Comparison of ENCODE assay signal across 1 cellular context in the genomic region with DNA sequence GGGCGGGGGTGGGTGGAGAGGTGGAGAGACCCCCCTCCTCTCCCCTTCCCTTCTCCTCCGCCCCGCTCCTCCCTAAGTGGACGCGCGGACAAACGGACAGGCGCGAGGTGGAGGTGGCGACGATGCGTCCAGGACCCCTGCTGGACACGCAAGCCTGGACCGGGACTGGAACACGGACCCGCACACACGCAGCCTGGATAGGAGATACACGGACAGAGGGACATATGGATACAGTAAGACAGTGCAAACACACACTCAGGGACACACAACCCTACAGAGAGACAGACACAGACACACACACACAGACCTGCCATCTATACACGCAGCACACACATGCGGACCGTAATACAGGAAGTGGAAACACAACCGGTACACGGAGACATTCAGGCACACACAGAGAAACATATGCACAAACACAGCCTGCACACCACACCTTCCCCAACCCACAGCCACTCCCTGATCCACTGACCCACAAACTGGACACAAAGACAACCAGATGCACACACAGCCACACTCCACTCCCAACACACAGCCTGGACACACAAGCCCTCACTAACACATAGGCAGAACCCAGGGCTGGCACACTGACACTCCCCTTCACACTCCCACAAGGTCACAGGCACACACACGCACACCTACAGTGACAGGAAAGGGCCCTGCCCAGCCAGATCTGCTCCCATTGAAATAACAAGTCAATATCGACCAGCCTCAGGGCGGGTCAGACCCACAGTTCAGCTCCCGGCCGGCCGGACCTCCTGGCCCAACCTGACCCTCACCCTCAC.
TF ChIP-seq lines count a peak whose summit lies in the region.

No MANE protein-coding gene starts in this region.

TF ChIP-seq in K562, 482 proteins besides CTCF, POLR2A, EP300 and RAD21 (continues in another document):
- no peak for TF ChIP-seq ZNF431 (CRISPR knock-in tag; IDR thresholded peaks at IDR 0.05)
- peak; percentile 80 for TF ChIP-seq NBN (IDR thresholded peaks at IDR 0.05; ENCODE audit: low read depth)
- TF ChIP-seq CREB1 (IDR thresholded peaks at IDR 0.05) = no peak; the same call in 1 of the 2 replicates
- no peak for TF ChIP-seq CREB1 (CRISPR knock-in tag; IDR thresholded peaks at IDR 0.05)
- TF ChIP-seq RBM25 (IDR thresholded peaks at IDR 0.05; ENCODE audit: low read depth, low read length, severe bottlenecking) = no peak
- 0 out of 2 replicates have a peak, but pooled peaks have one; percentile 44 for TF ChIP-seq ZFPM2 (CRISPR knock-in tag; IDR thresholded peaks at IDR 0.05)
- no peak for TF ChIP-seq HSF4 (CRISPR knock-in tag; IDR thresholded peaks at IDR 0.05; ENCODE audit: borderline replicate concordance)
- peak in 1 of 2 experiments; percentile 97; a peak in 2 of 4 replicates for TF ChIP-seq KDM1A (IDR thresholded peaks at IDR 0.05)
- peak; percentile 21; the same call in 1 of the 2 replicates for TF ChIP-seq DIDO1 (tag; IDR thresholded peaks at IDR 0.05; ENCODE audit: low read depth)
- TF ChIP-seq CBX1 (IDR thresholded peaks at IDR 0.05; ENCODE audit: low read depth) = peak; percentile 79; the same call in 1 of the 2 replicates
- TF ChIP-seq WHSC1 (IDR thresholded peaks at IDR 0.05; ENCODE audit: low read length) = no peak
- TF ChIP-seq GATAD2A (IDR thresholded peaks at IDR 0.05) = peak; percentile 62
- TF ChIP-seq ZC3H8 (IDR thresholded peaks at IDR 0.05) = peak; percentile 58; the same call in 1 of the 2 replicates
- no peak for TF ChIP-seq ZNF699 (CRISPR knock-in tag; IDR thresholded peaks at IDR 0.05; ENCODE audit: insufficient replicate concordance)
- TF ChIP-seq, protein P1, sequence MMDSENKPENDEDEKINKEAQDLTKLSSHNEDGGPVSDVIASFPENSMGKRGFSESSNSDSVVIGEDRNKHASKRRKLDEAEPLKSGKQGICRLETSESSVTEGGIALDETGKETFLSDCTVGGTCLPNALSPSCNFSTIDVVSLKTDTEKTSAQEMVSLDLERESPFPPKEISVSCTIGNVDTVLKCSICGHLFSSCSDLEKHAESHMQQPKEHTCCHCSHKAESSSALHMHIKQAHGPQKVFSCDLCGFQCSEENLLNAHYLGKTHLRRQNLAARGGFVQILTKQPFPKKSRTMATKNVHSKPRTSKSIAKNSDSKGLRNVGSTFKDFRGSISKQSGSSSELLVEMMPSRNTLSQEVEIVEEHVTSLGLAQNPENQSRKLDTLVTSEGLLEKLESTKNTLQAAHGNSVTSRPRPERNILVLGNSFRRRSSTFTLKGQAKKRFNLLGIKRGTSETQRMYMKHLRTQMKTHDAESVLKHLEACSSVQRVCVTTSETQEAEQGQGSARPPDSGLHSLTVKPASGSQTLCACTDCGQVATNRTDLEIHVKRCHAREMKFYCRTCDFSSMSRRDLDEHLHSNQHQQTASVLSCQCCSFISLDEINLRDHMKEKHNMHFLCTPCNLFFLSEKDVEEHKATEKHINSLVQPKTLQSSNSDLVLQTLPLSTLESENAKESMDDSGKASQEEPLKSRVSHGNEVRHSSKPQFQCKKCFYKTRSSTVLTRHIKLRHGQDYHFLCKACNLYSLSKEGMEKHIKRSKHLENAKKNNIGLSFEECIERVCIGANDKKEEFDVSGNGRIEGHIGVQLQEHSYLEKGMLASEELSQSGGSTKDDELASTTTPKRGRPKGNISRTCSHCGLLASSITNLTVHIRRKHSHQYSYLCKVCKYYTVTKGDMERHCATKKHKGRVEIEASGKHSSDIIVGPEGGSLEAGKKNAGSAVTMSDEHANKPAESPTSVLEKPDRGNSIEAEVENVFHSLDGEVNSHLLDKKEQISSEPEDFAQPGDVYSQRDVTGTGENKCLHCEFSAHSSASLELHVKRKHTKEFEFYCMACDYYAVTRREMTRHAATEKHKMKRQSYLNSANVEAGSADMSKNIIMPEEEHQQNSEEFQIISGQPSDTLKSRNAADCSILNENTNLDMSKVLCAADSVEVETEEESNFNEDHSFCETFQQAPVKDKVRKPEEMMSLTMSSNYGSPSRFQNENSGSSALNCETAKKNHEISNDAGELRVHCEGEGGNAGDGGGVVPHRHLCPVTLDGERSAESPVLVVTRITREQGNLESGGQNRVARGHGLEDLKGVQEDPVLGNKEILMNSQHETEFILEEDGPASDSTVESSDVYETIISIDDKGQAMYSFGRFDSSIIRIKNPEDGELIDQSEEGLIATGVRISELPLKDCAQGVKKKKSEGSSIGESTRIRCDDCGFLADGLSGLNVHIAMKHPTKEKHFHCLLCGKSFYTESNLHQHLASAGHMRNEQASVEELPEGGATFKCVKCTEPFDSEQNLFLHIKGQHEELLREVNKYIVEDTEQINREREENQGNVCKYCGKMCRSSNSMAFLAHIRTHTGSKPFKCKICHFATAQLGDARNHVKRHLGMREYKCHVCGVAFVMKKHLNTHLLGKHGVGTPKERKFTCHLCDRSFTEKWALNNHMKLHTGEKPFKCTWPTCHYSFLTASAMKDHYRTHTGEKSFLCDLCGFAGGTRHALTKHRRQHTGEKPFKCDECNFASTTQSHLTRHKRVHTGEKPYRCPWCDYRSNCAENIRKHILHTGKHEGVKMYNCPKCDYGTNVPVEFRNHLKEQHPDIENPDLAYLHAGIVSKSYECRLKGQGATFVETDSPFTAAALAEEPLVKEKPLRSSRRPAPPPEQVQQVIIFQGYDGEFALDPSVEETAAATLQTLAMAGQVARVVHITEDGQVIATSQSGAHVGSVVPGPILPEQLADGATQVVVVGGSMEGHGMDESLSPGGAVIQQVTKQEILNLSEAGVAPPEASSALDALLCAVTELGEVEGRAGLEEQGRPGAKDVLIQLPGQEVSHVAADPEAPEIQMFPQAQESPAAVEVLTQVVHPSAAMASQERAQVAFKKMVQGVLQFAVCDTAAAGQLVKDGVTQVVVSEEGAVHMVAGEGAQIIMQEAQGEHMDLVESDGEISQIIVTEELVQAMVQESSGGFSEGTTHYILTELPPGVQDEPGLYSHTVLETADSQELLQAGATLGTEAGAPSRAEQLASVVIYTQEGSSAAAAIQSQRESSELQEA (IDR thresholded peaks at IDR 0.05; ENCODE audit: low read depth) = 0 out of 2 replicates have a peak, but pooled peaks have one; percentile 20
- TF ChIP-seq, protein P2, sequence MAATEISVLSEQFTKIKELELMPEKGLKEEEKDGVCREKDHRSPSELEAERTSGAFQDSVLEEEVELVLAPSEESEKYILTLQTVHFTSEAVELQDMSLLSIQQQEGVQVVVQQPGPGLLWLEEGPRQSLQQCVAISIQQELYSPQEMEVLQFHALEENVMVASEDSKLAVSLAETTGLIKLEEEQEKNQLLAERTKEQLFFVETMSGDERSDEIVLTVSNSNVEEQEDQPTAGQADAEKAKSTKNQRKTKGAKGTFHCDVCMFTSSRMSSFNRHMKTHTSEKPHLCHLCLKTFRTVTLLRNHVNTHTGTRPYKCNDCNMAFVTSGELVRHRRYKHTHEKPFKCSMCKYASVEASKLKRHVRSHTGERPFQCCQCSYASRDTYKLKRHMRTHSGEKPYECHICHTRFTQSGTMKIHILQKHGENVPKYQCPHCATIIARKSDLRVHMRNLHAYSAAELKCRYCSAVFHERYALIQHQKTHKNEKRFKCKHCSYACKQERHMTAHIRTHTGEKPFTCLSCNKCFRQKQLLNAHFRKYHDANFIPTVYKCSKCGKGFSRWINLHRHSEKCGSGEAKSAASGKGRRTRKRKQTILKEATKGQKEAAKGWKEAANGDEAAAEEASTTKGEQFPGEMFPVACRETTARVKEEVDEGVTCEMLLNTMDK (IDR thresholded peaks at IDR 0.05; ENCODE audit: borderline replicate concordance, insufficient read depth, low read depth, low read length, poor library complexity, severe bottlenecking) = no peak
- 0 out of 2 replicates have a peak, but pooled peaks have one; percentile 24 for TF ChIP-seq REST (CRISPR knock-in tag; IDR thresholded peaks at IDR 0.05; ENCODE audit: low read depth)
- TF ChIP-seq, protein P3, sequence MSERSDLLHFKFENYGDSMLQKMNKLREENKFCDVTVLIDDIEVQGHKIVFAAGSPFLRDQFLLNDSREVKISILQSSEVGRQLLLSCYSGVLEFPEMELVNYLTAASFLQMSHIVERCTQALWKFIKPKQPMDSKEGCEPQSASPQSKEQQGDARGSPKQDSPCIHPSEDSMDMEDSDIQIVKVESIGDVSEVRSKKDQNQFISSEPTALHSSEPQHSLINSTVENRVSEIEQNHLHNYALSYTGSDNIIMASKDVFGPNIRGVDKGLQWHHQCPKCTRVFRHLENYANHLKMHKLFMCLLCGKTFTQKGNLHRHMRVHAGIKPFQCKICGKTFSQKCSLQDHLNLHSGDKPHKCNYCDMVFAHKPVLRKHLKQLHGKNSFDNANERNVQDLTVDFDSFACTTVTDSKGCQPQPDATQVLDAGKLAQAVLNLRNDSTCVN (CRISPR knock-in tag; IDR thresholded peaks at IDR 0.05) = peak; percentile 83; the same call in 1 of the 2 replicates
- no peak for TF ChIP-seq NR2C2 (CRISPR knock-in tag; IDR thresholded peaks at IDR 0.05)
- no peak for TF ChIP-seq NR2C2 (tag; IDR thresholded peaks at IDR 0.05)
- TF ChIP-seq ZNF224 (CRISPR knock-in tag; IDR thresholded peaks at IDR 0.05) = peak; percentile 63; the same call in 1 of the 2 replicates
- TF ChIP-seq MTA2 (IDR thresholded peaks at IDR 0.05; ENCODE audit: low read depth) = peak; percentile 35
- TF ChIP-seq SMARCA4 (IDR thresholded peaks at IDR 0.05) = peak; percentile 68
- peak; percentile 11; the same call in 1 of the 2 replicates for TF ChIP-seq BHLHE40 (IDR thresholded peaks at IDR 0.05; ENCODE audit: low read length)
- TF ChIP-seq, protein P4, sequence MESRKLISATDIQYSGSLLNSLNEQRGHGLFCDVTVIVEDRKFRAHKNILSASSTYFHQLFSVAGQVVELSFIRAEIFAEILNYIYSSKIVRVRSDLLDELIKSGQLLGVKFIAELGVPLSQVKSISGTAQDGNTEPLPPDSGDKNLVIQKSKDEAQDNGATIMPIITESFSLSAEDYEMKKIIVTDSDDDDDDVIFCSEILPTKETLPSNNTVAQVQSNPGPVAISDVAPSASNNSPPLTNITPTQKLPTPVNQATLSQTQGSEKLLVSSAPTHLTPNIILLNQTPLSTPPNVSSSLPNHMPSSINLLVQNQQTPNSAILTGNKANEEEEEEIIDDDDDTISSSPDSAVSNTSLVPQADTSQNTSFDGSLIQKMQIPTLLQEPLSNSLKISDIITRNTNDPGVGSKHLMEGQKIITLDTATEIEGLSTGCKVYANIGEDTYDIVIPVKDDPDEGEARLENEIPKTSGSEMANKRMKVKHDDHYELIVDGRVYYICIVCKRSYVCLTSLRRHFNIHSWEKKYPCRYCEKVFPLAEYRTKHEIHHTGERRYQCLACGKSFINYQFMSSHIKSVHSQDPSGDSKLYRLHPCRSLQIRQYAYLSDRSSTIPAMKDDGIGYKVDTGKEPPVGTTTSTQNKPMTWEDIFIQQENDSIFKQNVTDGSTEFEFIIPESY (CRISPR knock-in tag; IDR thresholded peaks at IDR 0.05) = 0 out of 2 replicates have a peak, but pooled peaks have one; percentile 28
- TF ChIP-seq, protein P5, sequence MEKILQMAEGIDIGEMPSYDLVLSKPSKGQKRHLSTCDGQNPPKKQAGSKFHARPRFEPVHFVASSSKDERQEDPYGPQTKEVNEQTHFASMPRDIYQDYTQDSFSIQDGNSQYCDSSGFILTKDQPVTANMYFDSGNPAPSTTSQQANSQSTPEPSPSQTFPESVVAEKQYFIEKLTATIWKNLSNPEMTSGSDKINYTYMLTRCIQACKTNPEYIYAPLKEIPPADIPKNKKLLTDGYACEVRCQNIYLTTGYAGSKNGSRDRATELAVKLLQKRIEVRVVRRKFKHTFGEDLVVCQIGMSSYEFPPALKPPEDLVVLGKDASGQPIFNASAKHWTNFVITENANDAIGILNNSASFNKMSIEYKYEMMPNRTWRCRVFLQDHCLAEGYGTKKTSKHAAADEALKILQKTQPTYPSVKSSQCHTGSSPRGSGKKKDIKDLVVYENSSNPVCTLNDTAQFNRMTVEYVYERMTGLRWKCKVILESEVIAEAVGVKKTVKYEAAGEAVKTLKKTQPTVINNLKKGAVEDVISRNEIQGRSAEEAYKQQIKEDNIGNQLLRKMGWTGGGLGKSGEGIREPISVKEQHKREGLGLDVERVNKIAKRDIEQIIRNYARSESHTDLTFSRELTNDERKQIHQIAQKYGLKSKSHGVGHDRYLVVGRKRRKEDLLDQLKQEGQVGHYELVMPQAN (IDR thresholded peaks at IDR 0.05; ENCODE audit: borderline replicate concordance) = peak; percentile 92
- TF ChIP-seq TEAD2 (tag; IDR thresholded peaks at IDR 0.05) = no peak
- no peak for TF ChIP-seq NFE2 (IDR thresholded peaks at IDR 0.05; ENCODE audit: low read depth)
- TF ChIP-seq ZFP30 (CRISPR knock-in tag; IDR thresholded peaks at IDR 0.05; ENCODE audit: borderline replicate concordance) = no peak
- TF ChIP-seq MIER1 (IDR thresholded peaks at IDR 0.05; ENCODE audit: low read depth) = peak; percentile 69; the same call in 1 of the 2 replicates
- no peak for TF ChIP-seq STAT5A (IDR thresholded peaks at IDR 0.05; ENCODE audit: borderline replicate concordance, low read length)
- no peak for TF ChIP-seq GTF2E2 (tag; IDR thresholded peaks at IDR 0.05)
- no peak for TF ChIP-seq MXD1 (CRISPR knock-in tag; IDR thresholded peaks at IDR 0.05; ENCODE audit: borderline replicate concordance, poor library complexity, severe bottlenecking)
- no peak for TF ChIP-seq KLF13 (tag; IDR thresholded peaks at IDR 0.05; ENCODE audit: borderline replicate concordance, low read depth)
